15 cellular contexts compared by ENCODE assay signal in the genomic region with DNA sequence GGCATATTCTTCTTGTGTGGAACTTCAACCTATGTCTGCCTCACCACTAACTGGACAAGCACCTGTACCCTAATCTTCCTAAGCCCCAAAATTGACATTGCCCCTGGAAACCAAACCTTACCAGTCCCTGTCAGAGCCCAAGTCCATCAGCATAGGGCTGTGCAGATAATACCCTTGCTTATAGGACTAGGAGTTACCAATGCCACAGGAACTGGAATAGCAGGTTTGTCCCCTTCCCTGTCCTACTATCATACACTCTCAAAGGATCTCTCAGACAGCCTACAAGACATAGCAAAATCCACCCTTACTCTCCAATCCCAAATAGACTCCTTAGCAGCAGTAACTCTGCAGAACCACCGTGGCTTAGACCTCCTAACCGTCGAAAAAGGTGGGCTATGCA. TPM values are rescaled to one million over a fixed set of nuclear protein-coding genes. Genes with fewer than 3 reads are reported as not detected.
A peak's percentile ranks its signal among the peaks of the same experiment; 100 is the strongest.
DNase-seq lines count a peak whose midpoint lies in the region; ATAC-seq and TF ChIP-seq lines count a peak whose summit lies in the region.
"Had no signal": no experiment of that assay in that cellular context is flagged by ENCODE, and none has a peak within 500 bp of the region (broad histone marks: within the 10 kb centered on the region; RNA-seq: fewer than 3 reads in every experiment).

No MANE protein-coding gene starts in this region.

- no peaks in the 10 kb centered on the region for H3K27me3 Mint-ChIP-seq in activated naive CD4-positive, alpha-beta T cell treated with anti-CD3 and anti-CD28 coated beads for 36 hours (ENCODE audit: low read depth)
- H3K27me3 Mint-ChIP-seq in neural progenitor cell (ENCODE audit: insufficient read depth, low read depth), result no peaks in the 10 kb centered on the region

- whole genome bisulfite sequencing in thyroid gland, 2 donors, result 71 to 95% methylated on average over 3 of the region's 3 CpGs

- H3K9ac ChIP-seq in PC-3 (ENCODE audit: low read length), result no peak overlapping the region
- H3K9ac ChIP-seq in neural progenitor cell, result no peak overlapping the region
- H3K9ac ChIP-seq: parathyroid adenoma had no signal

- no peak for DNase-seq in activated naive CD4-positive, alpha-beta T cell treated with anti-CD3 and anti-CD28 coated beads for 36 hours
- no peak for DNase-seq in activated naive CD4-positive, alpha-beta T cell treated with Interleukin-2 at 50 U/mL for 16 hours
- DNase-seq in PC-3, result peak; percentile 34
- DNase-seq in epithelial cell of prostate (ENCODE audit: low read depth, low spot score), result peak; percentile 26
- DNase-seq in thyroid gland, result no peak
- no peak for DNase-seq in NCI-H2171 (lab: John Stamatoyannopoulos, UW)
- DNase-seq in GM03348 (ENCODE audit: low spot score), result no peak
- no peak for DNase-seq in neural progenitor cell (ENCODE audit: low spot score)
- DNase-seq: activated CD8-positive, alpha-beta memory T cell treated with anti-CD3 and anti-CD28 coated beads, Interleukin-2, amount 50 U/mL, for 4 hours; kidney glomerular epithelial cell; NCI-H1105 treated with DMSO at 0.1 percent for 48 hours; NCI-H345 had no signal

- peaks cover 34% of the 10 kb centered on the region for H3K4me1 Mint-ChIP-seq in activated naive CD4-positive, alpha-beta T cell treated with anti-CD3 and anti-CD28 coated beads for 36 hours (ENCODE audit: low read depth)
- H3K4me1 Mint-ChIP-seq in neural progenitor cell, result no peaks in the 10 kb centered on the region

- H3K4me3 ChIP-seq in PC-3 (ENCODE audit: low read length) (no peak overlapping the region), thyroid gland (replicated peaks in 1 of 3) (no peak overlapping the region), neural progenitor cell (no peak overlapping the region)
- H3K4me3 ChIP-seq: esophagus muscularis mucosa had no signal

- no peaks in the 10 kb centered on the region for H3F3A ChIP-seq in PC-3 (ENCODE audit: low read length, unreplicated experiment)
- H3F3A ChIP-seq in neural progenitor cell (ENCODE audit: low read depth), result no peaks in the 10 kb centered on the region

- H3K27ac ChIP-seq in PC-3 (ENCODE audit: low read length) (no peak overlapping the region), epithelial cell of prostate (peak overlapping the region; percentile 43), thyroid gland (peak overlapping the region in 2 of 3 donors; percentile 54 to 56), neural progenitor cell (no peak overlapping the region)
- H3K27ac ChIP-seq: esophagus muscularis mucosa, parathyroid adenoma had no signal

- peak; percentile 42 for ATAC-seq in PC-3
- ATAC-seq: SK-N-SH treated with all-trans-retinoic acid at 6 μM for 48 hours had no signal

- no peak for TF ChIP-seq CTCF in PC-3 (conservative IDR thresholded peaks at IDR 0.05; ENCODE audit: low read depth, low read length)
- TF ChIP-seq CTCF in thyroid gland (IDR thresholded peaks at IDR 0.05), result no peak
- TF ChIP-seq CTCF in neural progenitor cell (IDR thresholded peaks at IDR 0.05), result no peak

- no peaks in the 10 kb centered on the region for H3K4me1 ChIP-seq in PC-3 (ENCODE audit: insufficient read depth, low read length)
- peaks cover 7 to 19% of the 10 kb centered on the region in 2 donors for H3K4me1 ChIP-seq in thyroid gland
- H3K4me1 ChIP-seq in neural progenitor cell, result no peaks in the 10 kb centered on the region
- H3K4me1 ChIP-seq: esophagus muscularis mucosa, parathyroid adenoma had no signal

- H3K79me2 ChIP-seq in PC-3 (ENCODE audit: low read length) (0 out of 2 replicates have a peak, but pooled peaks cover 4% of the 10 kb centered on the region), neural progenitor cell (ENCODE audit: low read depth) (peaks cover 4% of the 10 kb centered on the region)

- no peak overlapping the region for H2AFZ ChIP-seq in PC-3 (ENCODE audit: low read length)
- H2AFZ ChIP-seq in neural progenitor cell (replicated peaks), result no peak overlapping the region
- H2AFZ ChIP-seq: parathyroid adenoma had no signal

- intact Hi-C loops in activated naive CD4-positive, alpha-beta T cell treated with anti-CD3 and anti-CD28 coated beads for 36 hours (cut with micrococcal nuclease), result no loop called here
- intact Hi-C loops in PC-3 (cut with micrococcal nuclease), result no loop called here
- intact Hi-C loops in thyroid gland (cut with DNase I), result no loop called here

- peaks cover 92% of the 10 kb centered on the region for H3K36me3 ChIP-seq in PC-3 (ENCODE audit: low read depth, low read length)
- H3K36me3 ChIP-seq in thyroid gland, result peaks cover 3 to 11% of the 10 kb centered on the region in 2 donors
- no peaks in the 10 kb centered on the region for H3K36me3 ChIP-seq in neural progenitor cell

- H3K4me2 ChIP-seq in PC-3 (ENCODE audit: low read length) (no peak overlapping the region), neural progenitor cell (no peak overlapping the region)

- no peaks in the 10 kb centered on the region for H4K20me1 ChIP-seq in PC-3 (ENCODE audit: low read length)
- H4K20me1 ChIP-seq in neural progenitor cell (ENCODE audit: low read depth), result no peaks in the 10 kb centered on the region

- POLR2A ChIA-PET in PC-3 (lab: Charles Lee; ENCODE audit: unreplicated experiment), result no interaction called here

- H3K9me3 ChIP-seq in PC-3 (ENCODE audit: low read length) (no peaks in the 10 kb centered on the region), thyroid gland (no peaks in the 10 kb centered on the region), neural progenitor cell (ENCODE audit: low read depth) (no peaks in the 10 kb centered on the region)
- H3K9me3 ChIP-seq: esophagus muscularis mucosa had no signal

- no peak for TF ChIP-seq POLR2A in thyroid gland (IDR thresholded peaks at IDR 0.05)

- H3K9me2 ChIP-seq in PC-3 (replicated peaks; ENCODE audit: low read length), result no peaks in the 10 kb centered on the region

- H3K27me3 ChIP-seq in PC-3 (ENCODE audit: low read length) (no peaks in the 10 kb centered on the region), thyroid gland (no peaks in the 10 kb centered on the region), neural progenitor cell (no peaks in the 10 kb centered on the region)
- H3K27me3 ChIP-seq: esophagus muscularis mucosa had no signal

- peak overlapping the region; percentile 80 for H3K27ac Mint-ChIP-seq in activated naive CD4-positive, alpha-beta T cell treated with anti-CD3 and anti-CD28 coated beads for 36 hours
- no peak overlapping the region for H3K27ac Mint-ChIP-seq in neural progenitor cell

- H3K36me3 Mint-ChIP-seq in activated naive CD4-positive, alpha-beta T cell treated with anti-CD3 and anti-CD28 coated beads for 36 hours (ENCODE audit: low read depth), result peaks cover 5% of the 10 kb centered on the region
- H3K36me3 Mint-ChIP-seq in neural progenitor cell, result peaks cover 21% of the 10 kb centered on the region

- no peak overlapping the region for H3K4me3 Mint-ChIP-seq in activated naive CD4-positive, alpha-beta T cell treated with anti-CD3 and anti-CD28 coated beads for 36 hours
- H3K4me3 Mint-ChIP-seq in neural progenitor cell, result no peak overlapping the region

- CTCF ChIA-PET in activated naive CD4-positive, alpha-beta T cell treated with anti-CD3 and anti-CD28 coated beads for 36 hours (lab: Charles Lee), result interaction anchor here (0.7 kb wide), 1 partner anchor 319 kb away, joined by 3 read pairs; no protein-coding TSS in a partner anchor
- CTCF ChIA-PET in PC-3 (lab: Charles Lee), result no interaction called here

- no TSS peak for BruUV-seq in PC-3 (replicated peaks; lab: Mats Ljungman, UMichigan)

- H3K9me3 Mint-ChIP-seq in activated naive CD4-positive, alpha-beta T cell treated with anti-CD3 and anti-CD28 coated beads for 36 hours, result peaks cover 21% of the 10 kb centered on the region
- H3K9me3 Mint-ChIP-seq in neural progenitor cell, result peaks cover 5% of the 10 kb centered on the region

RNA-seq across cellular contexts. Expression of a gene that starts 19.8 kb away (rescaled TPM):
- total RNA-seq in activated naive CD4-positive, alpha-beta T cell treated with anti-CD3 and anti-CD28 coated beads for 36 hours, result 1 to 10 TPM; 7.7 to 8.0 TPM
- total RNA-seq in PC-3 (2014; rRNA removed), result 4.3 and 4.8 TPM in 2 replicates
- total RNA-seq in thyroid gland, result 10 to 100 TPM in 3 of 4 donors, 1 to 10 TPM in 1; 8.5 to 16.4 (median 12.9) TPM
- 9.1 and 18.9 TPM in 2 replicates for total RNA-seq in neural progenitor cell (ENCODE audit: low replicate concordance)

Comparison
In these comparisons a context has a peak if more than half of its experiments do, and no peak if none do; other contexts are left out.
1. DNase-seq: peak in PC-3 (single experiment) and epithelial cell of prostate (single experiment); none in activated naive CD4-positive, alpha-beta T cell treated with anti-CD3 and anti-CD28 coated beads for 36 hours (single experiment), activated naive CD4-positive, alpha-beta T cell treated with Interleukin-2 at 50 U/mL for 16 hours (single experiment), thyroid gland (0 of 2), NCI-H2171 (single experiment), GM03348 (single experiment) and neural progenitor cell (single experiment).
2. H3K27ac ChIP-seq: peak in epithelial cell of prostate (single experiment) and thyroid gland (2 of 3); none in PC-3 (single experiment) and neural progenitor cell (single experiment).